ENCODE assay signal across 8 cellular contexts in the genomic region with DNA sequence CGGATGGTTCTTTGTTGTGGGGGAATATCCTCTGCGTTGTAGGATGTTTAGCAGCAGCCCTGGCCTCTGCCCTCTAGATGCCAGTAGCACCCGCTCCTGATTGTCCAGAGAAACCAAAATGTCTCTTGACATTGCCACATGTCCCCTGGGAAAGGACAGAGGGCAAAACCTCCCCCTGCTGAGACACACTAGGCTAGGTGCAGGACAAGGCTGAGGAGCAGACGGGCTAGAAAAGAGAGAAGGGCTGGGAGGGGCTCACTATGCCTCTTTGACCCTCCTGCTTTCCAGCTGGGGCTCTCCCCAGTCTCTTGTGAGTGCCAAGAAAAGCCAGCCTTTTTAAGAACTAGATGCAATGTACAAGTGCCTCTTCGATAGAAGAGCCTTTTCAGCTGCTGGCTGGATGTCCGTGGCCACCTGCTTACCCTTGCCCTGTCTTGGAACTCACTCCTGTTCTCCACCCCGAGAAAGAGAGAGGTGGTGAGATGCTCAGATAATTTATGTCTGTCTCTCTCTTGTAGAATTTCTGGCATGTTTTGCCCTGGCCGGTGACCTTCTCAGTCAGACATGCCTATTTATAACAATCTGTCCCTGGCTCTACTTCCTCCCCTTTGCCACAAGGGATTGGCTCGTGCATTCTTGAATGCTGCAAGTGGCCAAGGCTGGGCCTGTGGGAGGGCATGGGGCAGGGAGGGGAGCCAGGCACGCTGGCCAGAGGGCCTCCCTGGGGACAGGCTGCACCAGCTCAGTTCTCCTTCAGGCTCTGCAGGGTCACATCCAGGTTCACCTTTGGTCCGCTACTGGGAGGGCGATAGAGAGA.
DNase-seq lines count a peak whose midpoint lies in the region; TF ChIP-seq lines count a peak whose summit lies in the region.

No MANE protein-coding gene starts in this region.

- H3K36me3 Mint-ChIP-seq in nephron (ENCODE audit: low read depth) (no peaks in the 10 kb centered on the region), glutamatergic neuron (ENCODE audit: unreplicated experiment) (peaks cover 11% of the 10 kb centered on the region)
- no peaks in the 10 kb centered on the region for H3K36me3 Mint-ChIP-seq in activated CD4-positive, alpha-beta T cell treated with anti-CD3 and anti-CD28 coated beads, Interleukin-2, amount 10 ng/mL, durations not matched to agents 24 days and 14 days (ENCODE audit: low read depth)

- no peak for TF ChIP-seq CTCF in AG10803 (conservative IDR thresholded peaks at IDR 0.05; ENCODE audit: low read length)
- TF ChIP-seq CTCF in nephron (IDR thresholded peaks at IDR 0.05; ENCODE audit: unreplicated experiment in 3 of 3), result no peak
- TF ChIP-seq CTCF in glutamatergic neuron (IDR thresholded peaks at IDR 0.05; ENCODE audit: partially characterized antibody, unreplicated experiment), result no peak

- DNase-seq in AG10803 (ENCODE audit: low read depth) (peak; percentile 28), MG63 (peak; percentile 68), glutamatergic neuron (no peak), NK-92 (lab: John Stamatoyannopoulos, UW; ENCODE audit: unreplicated experiment) (no peak), cerebellar nuclear complex (lab: John Stamatoyannopoulos, UW) (no peak)
- DNase-seq in activated CD4-positive, alpha-beta T cell treated with anti-CD3 and anti-CD28 coated beads, Interleukin-2, amount 10 ng/mL, durations not matched to agents 24 days and 14 days, result no peak

- H3K27me3 Mint-ChIP-seq in nephron (ENCODE audit: low read depth) (peaks cover 47% of the 10 kb centered on the region), glutamatergic neuron (ENCODE audit: unreplicated experiment) (peaks cover 15% of the 10 kb centered on the region)
- H3K27me3 Mint-ChIP-seq in activated CD4-positive, alpha-beta T cell treated with anti-CD3 and anti-CD28 coated beads, Interleukin-2, amount 10 ng/mL, durations not matched to agents 24 days and 14 days, result peaks cover 19% of the 10 kb centered on the region

- H3K9me3 ChIP-seq in MG63, result no peaks in the 10 kb centered on the region
- no peaks in the 10 kb centered on the region for H3K9me3 ChIP-seq in endocrine pancreas (ENCODE audit: control insufficient read depth, low read length)

- H3K27me3 ChIP-seq in MG63, result no peaks in the 10 kb centered on the region
- no peaks in the 10 kb centered on the region for H3K27me3 ChIP-seq in endocrine pancreas (ENCODE audit: control insufficient read depth, insufficient read depth, low read length)

- peaks cover 65% of the 10 kb centered on the region for H3K4me1 Mint-ChIP-seq in nephron
- H3K4me1 Mint-ChIP-seq in glutamatergic neuron (ENCODE audit: low read depth, unreplicated experiment), result no peaks in the 10 kb centered on the region
- peaks cover 2% of the 10 kb centered on the region for H3K4me1 Mint-ChIP-seq in activated CD4-positive, alpha-beta T cell treated with anti-CD3 and anti-CD28 coated beads, Interleukin-2, amount 10 ng/mL, durations not matched to agents 24 days and 14 days

- intact Hi-C loops in activated CD4-positive, alpha-beta T cell treated with anti-CD3 and anti-CD28 coated beads, Interleukin-2, amount 10 ng/mL, durations not matched to agents 24 days and 14 days (cut with micrococcal nuclease), result no loop called here

- H3K9ac ChIP-seq in endocrine pancreas (ENCODE audit: control insufficient read depth, insufficient read depth, low read length), result no peak overlapping the region

- H3K4me3 ChIP-seq in AG10803 (ENCODE audit: low read length) (no peak overlapping the region), MG63 (no peak overlapping the region), endocrine pancreas (ENCODE audit: control insufficient read depth, insufficient read depth, low read length) (peak overlapping the region; percentile 9)

- H3K9me3 Mint-ChIP-seq in nephron (peaks cover 3% of the 10 kb centered on the region), glutamatergic neuron (ENCODE audit: unreplicated experiment) (peaks cover 3% of the 10 kb centered on the region)
- no peaks in the 10 kb centered on the region for H3K9me3 Mint-ChIP-seq in activated CD4-positive, alpha-beta T cell treated with anti-CD3 and anti-CD28 coated beads, Interleukin-2, amount 10 ng/mL, durations not matched to agents 24 days and 14 days

- H3K36me3 ChIP-seq in MG63 (no peaks in the 10 kb centered on the region), endocrine pancreas (ENCODE audit: control insufficient read depth, insufficient read depth, low read length) (no peaks in the 10 kb centered on the region)

- H3K27ac Mint-ChIP-seq in nephron, result peak overlapping the region; percentile 38 to 79 (median 73)
- H3K27ac Mint-ChIP-seq in glutamatergic neuron (ENCODE audit: unreplicated experiment), result no peak overlapping the region
- no peak overlapping the region for H3K27ac Mint-ChIP-seq in activated CD4-positive, alpha-beta T cell treated with anti-CD3 and anti-CD28 coated beads, Interleukin-2, amount 10 ng/mL, durations not matched to agents 24 days and 14 days

- H3K4me3 Mint-ChIP-seq in nephron (peak overlapping the region in 2 of 3 experiments; percentile 14 to 43), glutamatergic neuron (ENCODE audit: unreplicated experiment) (no peak overlapping the region)
- no peak overlapping the region for H3K4me3 Mint-ChIP-seq in activated CD4-positive, alpha-beta T cell treated with anti-CD3 and anti-CD28 coated beads, Interleukin-2, amount 10 ng/mL, durations not matched to agents 24 days and 14 days

- H3K4me1 ChIP-seq in endocrine pancreas (ENCODE audit: control insufficient read depth, insufficient read depth, low read length), result peaks cover 10% of the 10 kb centered on the region

Comparison
In these comparisons a context has a peak if more than half of its experiments do, and no peak if none do; other contexts are left out.
1. DNase-seq: peak in AG10803 (single experiment) and MG63 (single experiment); none in glutamatergic neuron (single experiment), activated CD4-positive, alpha-beta T cell treated with anti-CD3 and anti-CD28 coated beads, Interleukin-2, amount 10 ng/mL, durations not matched to agents 24 days and 14 days (single experiment), NK-92 (single experiment) and cerebellar nuclear complex (0 of 2).
2. H3K27ac Mint-ChIP-seq: peak in nephron (3 of 3); none in glutamatergic neuron (single experiment) and activated CD4-positive, alpha-beta T cell treated with anti-CD3 and anti-CD28 coated beads, Interleukin-2, amount 10 ng/mL, durations not matched to agents 24 days and 14 days (single experiment).
3. H3K4me3 Mint-ChIP-seq: peak in nephron (2 of 3); none in glutamatergic neuron (single experiment) and activated CD4-positive, alpha-beta T cell treated with anti-CD3 and anti-CD28 coated beads, Interleukin-2, amount 10 ng/mL, durations not matched to agents 24 days and 14 days (single experiment).